21 cellular contexts compared by ENCODE assay signal in genomic region chr6:22980446-22980845, GRCh38.
DNase-seq lines count a peak whose midpoint lies in the region; ATAC-seq and TF ChIP-seq lines count a peak whose summit lies in the region.
"Had no signal": no experiment of that assay in that cellular context is flagged by ENCODE, and none has a peak within 500 bp of the region (broad histone marks: within the 10 kb centered on the region; RNA-seq: fewer than 3 reads in every experiment).

No MANE protein-coding gene starts in this region.

- no peak overlapping the region for H3K4me3 ChIP-seq in WERI-Rb-1 (ENCODE audit: low read depth, low read length)
- H3K4me3 ChIP-seq: GM23338, lower lobe of right lung, thoracic aorta had no signal

- DNase-seq in CMK (ENCODE audit: low read depth) (peak; percentile 7), HS-5 (ENCODE audit: low read depth) (peak; percentile 5), WERI-Rb-1 (peak; percentile 37), hepatic stellate cell (ENCODE audit: low spot score) (peak; percentile 3), NCI-H2171 treated with DMSO at 0.1 percent for 48 hours (lab: John Stamatoyannopoulos, UW) (no peak), dermis blood vessel endothelial cell (no peak), HT-29 (ENCODE audit: low spot score) (no peak)
- DNase-seq in effector memory CD8-positive, alpha-beta T cell: no peak
- DNase-seq: activated CD4-positive, CD25-positive, alpha-beta regulatory T cell treated with anti-CD3 and anti-CD28 coated beads, Interleukin-2, amount 50 U/mL, for 72 hours; activated effector memory CD4-positive, alpha-beta T cell treated with Interleukin-2 at 50 U/mL for 16 hours; COR-L47; endodermal cell; GDM1; lower lobe of right lung; naive thymus-derived CD8-positive, alpha-beta T cell; NCI-H146; NCI-H345; SHP77 treated with DMSO at 0.1 percent for 48 hours; small intestine had no signal

- H3K36me3 ChIP-seq in WERI-Rb-1: no peaks in the 10 kb centered on the region
- H3K36me3 ChIP-seq: lower lobe of right lung, thoracic aorta had no signal

- no peak for TF ChIP-seq CTCF in WERI-Rb-1 (IDR thresholded peaks at IDR 0.05; ENCODE audit: low read depth, low read length)

- no peaks in the 10 kb centered on the region for H3K27me3 ChIP-seq in WERI-Rb-1 (ENCODE audit: insufficient read depth, low read depth, severe bottlenecking)

- no peaks in the 10 kb centered on the region for H3K36me3 Mint-ChIP-seq in effector memory CD8-positive, alpha-beta T cell (ENCODE audit: insufficient read depth)
- H3K36me3 Mint-ChIP-seq: naive thymus-derived CD8-positive, alpha-beta T cell had no signal

- H3K27ac Mint-ChIP-seq in effector memory CD8-positive, alpha-beta T cell: no peak overlapping the region
- H3K27ac Mint-ChIP-seq: endodermal cell; GM23338; naive thymus-derived CD8-positive, alpha-beta T cell had no signal

- H3K9me3 ChIP-seq in WERI-Rb-1 (ENCODE audit: severe bottlenecking): no peaks in the 10 kb centered on the region
- H3K9me3 ChIP-seq: lower lobe of right lung, thoracic aorta had no signal

- peaks cover 16 to 17% of the 10 kb centered on the region in 2 donors for H3K9me3 Mint-ChIP-seq in effector memory CD8-positive, alpha-beta T cell
- H3K9me3 Mint-ChIP-seq: endodermal cell, GM23338 had no signal

- H3K27ac ChIP-seq in WERI-Rb-1: no peak overlapping the region
- H3K27ac ChIP-seq: lower lobe of right lung, thoracic aorta had no signal

- no peak overlapping the region for H3K4me3 Mint-ChIP-seq in effector memory CD8-positive, alpha-beta T cell
- H3K4me3 Mint-ChIP-seq: endodermal cell; GM23338; naive thymus-derived CD8-positive, alpha-beta T cell had no signal

- no peaks in the 10 kb centered on the region for H3K27me3 Mint-ChIP-seq in effector memory CD8-positive, alpha-beta T cell

- no peaks in the 10 kb centered on the region for H3K4me1 Mint-ChIP-seq in effector memory CD8-positive, alpha-beta T cell (ENCODE audit: low read depth in 2 of 2)
- H3K4me1 Mint-ChIP-seq: endodermal cell; GM23338; naive thymus-derived CD8-positive, alpha-beta T cell had no signal

- no peak for ATAC-seq in effector memory CD8-positive, alpha-beta T cell (replicated peaks)
- ATAC-seq: GM23338; lower lobe of right lung; naive thymus-derived CD8-positive, alpha-beta T cell had no signal

Comparison
In these comparisons a context has a peak if more than half of its experiments do, and no peak if none do; other contexts are left out.
1. DNase-seq: peak in CMK (single experiment), HS-5 (single experiment), WERI-Rb-1 (single experiment) and hepatic stellate cell (single experiment); none in NCI-H2171 treated with DMSO at 0.1 percent for 48 hours (single experiment), dermis blood vessel endothelial cell (single experiment), effector memory CD8-positive, alpha-beta T cell (0 of 3) and HT-29 (single experiment).